In genomic region chr22:19055801-19056200, GRCh38 we compare ENCODE assay signal across 15 cellular contexts.
"Had no signal": no experiment of that assay in that cellular context is flagged by ENCODE, and none has a peak within 500 bp of the region (broad histone marks: within the 10 kb centered on the region; RNA-seq: fewer than 3 reads in every experiment).

No MANE protein-coding gene starts in this region.

- H3K9me3 ChIP-seq: gastrocnemius medialis, SJSA1, upper lobe of left lung had no signal

- H3K27ac ChIP-seq: gastrocnemius medialis, SJSA1, upper lobe of left lung, WERI-Rb-1 had no signal

- H3K27me3 ChIP-seq: gastrocnemius medialis, SJSA1, upper lobe of left lung had no signal

- H3K4me3 ChIP-seq: gastrocnemius medialis, SJSA1, upper lobe of left lung had no signal

- DNase-seq: activated CD4-positive, alpha-beta T cell treated with anti-CD3 and anti-CD28 coated beads for 4 hours; activated gamma-delta T cell; activated T-cell treated with anti-CD3 and anti-CD28 coated beads, Interleukin-2, amount 50 U/mL, for 4 hours; effector CD4-positive, alpha-beta T cell; gastrocnemius medialis; nephron progenitor cell; occipital lobe; stimulated activated CD4-positive, alpha-beta T cell treated with anti-CD3 and anti-CD28 coated beads, Interleukin-15, amount 100 ng/mL, for 24 hours; stimulated activated CD4-positive, alpha-beta T cell treated with anti-CD3 and anti-CD28 coated beads, Interleukin-2, amount 100 ng/mL, for 48 hours; SW 1271; WERI-Rb-1 had no signal

- ATAC-seq: activated CD8-positive, alpha-beta memory T cell treated with anti-CD3 and anti-CD28 coated beads, Interleukin-2, amount 10 ng/mL, durations not matched to agents 7 days and 5 days; activated T-cell treated with anti-CD3 and anti-CD28 coated beads, Interleukin-2, amount 50 U/mL, for 4 hours; esophagus mucosa; gastrocnemius medialis had no signal
